ENCODE assay signal across 10 cellular contexts in genomic region chr6:148192310-148192709, GRCh38.
DNase-seq lines count a peak whose midpoint lies in the region; ATAC-seq and TF ChIP-seq lines count a peak whose summit lies in the region.
"Had no signal": no experiment of that assay in that cellular context is flagged by ENCODE, and none has a peak within 500 bp of the region (broad histone marks: within the 10 kb centered on the region; RNA-seq: fewer than 3 reads in every experiment).

No MANE protein-coding gene starts in this region.

- no peak for DNase-seq in Caco-2
- DNase-seq in PC-9: peak in 1 of 2 experiments; percentile 68
- peak; percentile 24 for DNase-seq in fibroblast of peridontal ligament (ENCODE audit: extremely low read depth)
- peak in 1 of 2 donors; percentile 3 for DNase-seq in gastrocnemius medialis
- no peak for DNase-seq in KBM-7
- no peak for DNase-seq in iPS-NIHi11 (ENCODE audit: low spot score)
- DNase-seq: NCI-H446, occipital lobe had no signal

- H2AFZ ChIP-seq in PC-9: no peak overlapping the region

- POLR2A ChIA-PET in Caco-2 (lab: Charles Lee) (no interaction called here), PC-9 (lab: Charles Lee; ENCODE audit: unreplicated experiment) (interaction anchor here (0.6 kb wide), 3 partner anchors 11 to 988 kb away, joined by 3 to 7 read pairs (median 6); no protein-coding TSS in a partner anchor)

- TF ChIP-seq CTCF in Caco-2 (IDR thresholded peaks at IDR 0.05; ENCODE audit: insufficient read depth in 1 of 2, low read depth in 1 of 2, low read length in 1 of 2, severe bottlenecking in 1 of 2, unreplicated experiment in 1 of 2) (no peak), PC-9 (conservative IDR thresholded peaks at IDR 0.05) (no peak), gastrocnemius medialis (IDR thresholded peaks at IDR 0.05 in 4 of 5, conservative IDR thresholded peaks at IDR 0.05 in 1 of 5) (no peak)

- H3K79me2 ChIP-seq in PC-9 (ENCODE audit: low read depth): no peaks in the 10 kb centered on the region

- no peaks in the 10 kb centered on the region for H4K20me1 ChIP-seq in PC-9 (ENCODE audit: insufficient read depth)

- H3K27ac Mint-ChIP-seq in Caco-2 (ENCODE audit: unreplicated experiment): peak overlapping the region; percentile 81

- H3K4me1 Mint-ChIP-seq in Caco-2 (ENCODE audit: low read depth, unreplicated experiment): peaks cover 22% of the 10 kb centered on the region

- peak; percentile 41 to 80 for ATAC-seq in gastrocnemius medialis
- no peak for ATAC-seq in HG03159 (IDR thresholded peaks at IDR 0.05; ENCODE audit: unreplicated experiment)
- ATAC-seq in HG02970 (IDR thresholded peaks at IDR 0.05; ENCODE audit: low FRiP score, unreplicated experiment): no peak

- no peak overlapping the region for H3K4me3 Mint-ChIP-seq in Caco-2 (ENCODE audit: unreplicated experiment)

- no peaks in the 10 kb centered on the region for H3K27me3 Mint-ChIP-seq in Caco-2 (ENCODE audit: insufficient read depth, unreplicated experiment)

- H3K4me3 ChIP-seq in Caco-2 (ENCODE audit: low read depth, low read length): no peak overlapping the region
- H3K4me3 ChIP-seq in PC-9: peak overlapping the region; percentile 47; the same call in 1 of the 2 replicates
- H3K4me3 ChIP-seq in gastrocnemius medialis: no peak overlapping the region

- peak overlapping the region; percentile 99 for H3K27ac ChIP-seq in PC-9
- peak overlapping the region in 1 of 4 donors; percentile 56 for H3K27ac ChIP-seq in gastrocnemius medialis

- CTCF ChIA-PET in Caco-2 (lab: Charles Lee): interaction anchor here (0.9 kb wide), 1 partner anchor 11 kb away, joined by 3 read pairs; no protein-coding TSS in a partner anchor
- CTCF ChIA-PET in PC-9 (lab: Charles Lee): interaction anchor here (0.5 to 1.2 kb wide), 2 partner anchors 12 to 60 kb away, joined by 3 to 5 read pairs; no protein-coding TSS in a partner anchor

- no peaks in the 10 kb centered on the region for H3K9me3 Mint-ChIP-seq in Caco-2 (ENCODE audit: unreplicated experiment)

- H3K4me1 ChIP-seq in Caco-2 (peaks cover 36% of the 10 kb centered on the region), PC-9 (replicated peaks; ENCODE audit: insufficient read depth) (peaks cover 53% of the 10 kb centered on the region), gastrocnemius medialis (peaks cover 0 to 11% of the 10 kb centered on the region in 2 donors)

- in situ Hi-C loops in gastrocnemius medialis (cut with MboI; ENCODE audit: low sequenced_read_pairs in 4 of 4) (no loop called here), KBM-7 (cut with MboI; ENCODE audit: low pct_unique_long_range_greater_than_20kb, low sequenced_read_pairs) (loop anchor here (25.0 kb wide), 1 partner anchor 270 kb away; no protein-coding TSS in a partner anchor)

- H3K9me3 ChIP-seq in Caco-2 (no peaks in the 10 kb centered on the region), PC-9 (ENCODE audit: insufficient read depth, low read depth) (no peaks in the 10 kb centered on the region), gastrocnemius medialis (no peaks in the 10 kb centered on the region)

- no peaks in the 10 kb centered on the region for H3K27me3 ChIP-seq in Caco-2 (replicated peaks; ENCODE audit: control insufficient read depth, insufficient read depth, low read length)
- no peaks in the 10 kb centered on the region for H3K27me3 ChIP-seq in PC-9 (ENCODE audit: insufficient read depth, low read depth)
- no peaks in the 10 kb centered on the region for H3K27me3 ChIP-seq in gastrocnemius medialis

- H3K9me2 ChIP-seq in PC-9 (ENCODE audit: insufficient read depth): no peaks in the 10 kb centered on the region

- H3K4me2 ChIP-seq in PC-9: peak overlapping the region; percentile 83

- no peaks in the 10 kb centered on the region for H3K36me3 ChIP-seq in Caco-2 (ENCODE audit: control insufficient read depth, insufficient read depth, low read length)
- no peaks in the 10 kb centered on the region for H3K36me3 ChIP-seq in PC-9 (ENCODE audit: low read depth)
- H3K36me3 ChIP-seq in gastrocnemius medialis: no peaks in the 10 kb centered on the region

- H3K36me3 Mint-ChIP-seq in Caco-2 (ENCODE audit: insufficient read depth, unreplicated experiment): no peaks in the 10 kb centered on the region

- BruUV-seq in Caco-2 (replicated peaks; lab: Mats Ljungman, UMichigan) (no TSS peak), PC-9 (replicated peaks; lab: Mats Ljungman, UMichigan) (no TSS peak)

- intact Hi-C loops in Caco-2 (cut with micrococcal nuclease; ENCODE audit: unreplicated experiment) (no loop called here), PC-9 (cut with micrococcal nuclease; ENCODE audit: unreplicated experiment) (loop anchor here (1.0 to 2.0 kb wide), 3 partner anchors 71 to 150 kb away; partner anchors contain the start of gene SASH1), gastrocnemius medialis (cut with DNase I; ENCODE audit: low total_unique reads) (loop anchor here (5.0 kb wide), 1 partner anchor 50 kb away; no protein-coding TSS in a partner anchor)

- no peak for TF ChIP-seq POLR2A in gastrocnemius medialis (IDR thresholded peaks at IDR 0.05)

- H3F3A ChIP-seq in PC-9 (ENCODE audit: insufficient read depth, low read depth): peaks cover 47% of the 10 kb centered on the region

Comparison
In these comparisons a context has a peak if more than half of its experiments do, and no peak if none do; other contexts are left out.
1. ATAC-seq: peak in gastrocnemius medialis (2 of 2); none in HG03159 (single experiment) and HG02970 (single experiment).